ENCODE assay signal across 1 cellular context in genomic region chr2:71068218-71069035, GRCh38.
TF ChIP-seq lines count a peak whose summit lies in the region.

NAGK (plus strand) TSS chr2:71068648; CDS start chr2:71068684, 36 bp downstream.

TF ChIP-seq in A549, 52 proteins besides CTCF, POLR2A, EP300 and RAD21 (continued from another document):
- TF ChIP-seq MYC (IDR thresholded peaks at IDR 0.05; ENCODE audit: borderline replicate concordance, low read length) (0 out of 2 replicates have a peak, but pooled peaks have one; percentile 20), HDAC2 (IDR thresholded peaks at IDR 0.05) (no peak), JUNB (IDR thresholded peaks at IDR 0.05) (no peak), USF2 (IDR thresholded peaks at IDR 0.05) (peak; percentile 84), RARB (CRISPR knock-in tag; IDR thresholded peaks at IDR 0.05) (0 out of 2 replicates have a peak, but pooled peaks have one; percentile 74), REST (IDR thresholded peaks at IDR 0.05) (peak; percentile 25; the same call in 1 of the 2 replicates), CBX8 (IDR thresholded peaks at IDR 0.05) (no peak), ZC3H11A (IDR thresholded peaks at IDR 0.05) (no peak), EHMT2 (IDR thresholded peaks at IDR 0.05; ENCODE audit: low read depth) (no peak), PHF8 (IDR thresholded peaks at IDR 0.05; ENCODE audit: borderline replicate concordance, low read depth) (peak; percentile 100), NFE2L2 (conservative IDR thresholded peaks at IDR 0.05; ENCODE audit: low read length) (no peak), MAZ (IDR thresholded peaks at IDR 0.05; ENCODE audit: borderline replicate concordance, low read depth, low read length) (peak; percentile 15; the same call in 1 of the 2 replicates), MAX (IDR thresholded peaks at IDR 0.05) (peak; percentile 95), TFCP2L1 (CRISPR knock-in tag; IDR thresholded peaks at IDR 0.05) (no peak), SREBF2 (IDR thresholded peaks at IDR 0.05) (no peak), CBX2 (IDR thresholded peaks at IDR 0.05; ENCODE audit: borderline replicate concordance, low read depth) (no peak), MAFK (IDR thresholded peaks at IDR 0.05; ENCODE audit: partially characterized antibody) (no peak), ESRRA (IDR thresholded peaks at IDR 0.05; ENCODE audit: borderline replicate concordance, low read length) (peak; percentile 45; the same call in 1 of the 2 replicates), TP53 (CRISPR knock-in tag; IDR thresholded peaks at IDR 0.05) (no peak; the same call in 1 of the 2 replicates), POLR2AphosphoS2 (conservative IDR thresholded peaks at IDR 0.05; ENCODE audit: low read length) (no peak), HOXB5 (CRISPR knock-in tag; IDR thresholded peaks at IDR 0.05) (0 out of 2 replicates have a peak, but pooled peaks have one; percentile 25), NR3C1 (IDR thresholded peaks at IDR 0.05) (no peak), FOSB (CRISPR knock-in tag; IDR thresholded peaks at IDR 0.05) (no peak), NPAS2 (CRISPR knock-in tag; IDR thresholded peaks at IDR 0.05; ENCODE audit: borderline replicate concordance) (no peak), FOSL2 (IDR thresholded peaks at IDR 0.05) (no peak), FOSL2 (CRISPR knock-in tag; IDR thresholded peaks at IDR 0.05) (peak; percentile 55), KDM5A (IDR thresholded peaks at IDR 0.05) (no peak), GATA3 (IDR thresholded peaks at IDR 0.05; ENCODE audit: borderline replicate concordance) (peak; percentile 72), SMC3 (IDR thresholded peaks at IDR 0.05) (no peak)
